Comparison of ENCODE assay signal across 9 cellular contexts in the genomic region with DNA sequence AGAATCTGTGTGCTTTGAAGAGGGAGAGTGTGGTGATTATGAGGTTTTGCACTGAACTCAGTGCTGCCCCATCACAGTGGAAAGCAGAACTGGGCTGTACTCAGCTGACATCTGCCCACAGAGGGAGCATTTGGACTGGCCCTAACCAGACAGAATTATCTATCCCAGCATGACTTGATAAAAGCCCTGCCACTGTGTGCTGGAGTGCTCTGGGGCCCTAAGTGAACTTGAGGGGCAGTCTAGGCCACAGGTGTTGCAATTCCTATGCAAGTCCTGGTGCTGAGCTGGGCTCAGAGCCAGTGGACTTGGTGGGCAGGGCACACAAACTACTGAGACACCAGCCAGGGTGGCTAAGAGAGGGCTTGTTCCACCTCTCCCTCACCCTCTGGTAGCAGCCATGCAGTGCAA.
DNase-seq lines count a peak whose midpoint lies in the region; ATAC-seq and TF ChIP-seq lines count a peak whose summit lies in the region.
"Had no signal": no experiment of that assay in that cellular context is flagged by ENCODE, and none has a peak within 500 bp of the region (broad histone marks: within the 10 kb centered on the region; RNA-seq: fewer than 3 reads in every experiment).

No MANE protein-coding gene starts in this region.

- no peaks in the 10 kb centered on the region for H4K20me1 ChIP-seq in HCT116 (ENCODE audit: insufficient read depth)

- no peak overlapping the region for H3K27ac ChIP-seq in HCT116 (ENCODE audit: low read depth, low read length)
- no peak overlapping the region for H3K27ac ChIP-seq in naive thymus-derived CD4-positive, alpha-beta T cell (ENCODE audit: low read depth, low read length)

- H3K27me3 Mint-ChIP-seq in naive thymus-derived CD4-positive, alpha-beta T cell: peaks cover 11 to 27% (median 22%) of the 10 kb centered on the region in 5 donors
- H3K27me3 Mint-ChIP-seq in activated naive CD8-positive, alpha-beta T cell treated with anti-CD3 and anti-CD28 coated beads for 36 hours: peaks cover 21% of the 10 kb centered on the region

- H3K9ac ChIP-seq in HCT116 (ENCODE audit: low read length): no peak overlapping the region

- H3K27me3 ChIP-seq in HCT116 (ENCODE audit: insufficient read depth, low read length): peaks cover 9% of the 10 kb centered on the region
- H3K27me3 ChIP-seq in naive thymus-derived CD4-positive, alpha-beta T cell (ENCODE audit: control insufficient read depth in 2 of 2, insufficient read depth in 2 of 2, low read length in 2 of 2): no peaks in the 10 kb centered on the region

- no peaks in the 10 kb centered on the region for H3K4me1 Mint-ChIP-seq in naive thymus-derived CD4-positive, alpha-beta T cell
- no peaks in the 10 kb centered on the region for H3K4me1 Mint-ChIP-seq in activated naive CD8-positive, alpha-beta T cell treated with anti-CD3 and anti-CD28 coated beads for 36 hours

- peaks cover 0 to 29% (median 14%) of the 10 kb centered on the region in 11 donors for H3K9me3 Mint-ChIP-seq in naive thymus-derived CD4-positive, alpha-beta T cell
- peaks cover 13% of the 10 kb centered on the region for H3K9me3 Mint-ChIP-seq in activated naive CD8-positive, alpha-beta T cell treated with anti-CD3 and anti-CD28 coated beads for 36 hours

- H2AFZ ChIP-seq in HCT116 (ENCODE audit: low read depth, low read length, poor library complexity, severe bottlenecking): no peak overlapping the region

- RAD21 ChIA-PET in HCT116 (lab: Charles Lee; ENCODE audit: low non-redundant PET in 1 of 2, low total read pairs in 2 of 2, uncharacterized antibody in 2 of 2, unreplicated experiment in 2 of 2): no interaction called here

- no peaks in the 10 kb centered on the region for H3K9me3 ChIP-seq in HCT116 (ENCODE audit: control insufficient read depth in 1 of 2, insufficient read depth in 1 of 2, low read depth in 1 of 2, low read length in 2 of 2)
- no peaks in the 10 kb centered on the region for H3K9me3 ChIP-seq in naive thymus-derived CD4-positive, alpha-beta T cell (ENCODE audit: control insufficient read depth in 2 of 3, low read length in 3 of 3)

- peak; percentile 23; the same call in 1 of the 2 replicates for TF ChIP-seq RAD21 in HCT116 (IDR thresholded peaks at IDR 0.05; ENCODE audit: low read depth)

- no peaks in the 10 kb centered on the region for H3K79me2 ChIP-seq in HCT116 (ENCODE audit: insufficient read depth, low read length)

- 0 out of 6 replicates have a peak, but pooled peaks of 1 of the 3 experiments have one; percentile 4 for TF ChIP-seq CTCF in HCT116 (IDR thresholded peaks at IDR 0.05 in 2 of 3, conservative IDR thresholded peaks at IDR 0.05 in 1 of 3; ENCODE audit: borderline replicate concordance in 1 of 3, insufficient read depth in 1 of 3, low read depth in 2 of 3, low read length in 2 of 3)

- no peaks in the 10 kb centered on the region for H3K9me2 ChIP-seq in HCT116 (ENCODE audit: insufficient read depth)

- DNase-seq in HCT116 (ENCODE audit: low read depth, low spot score) (no peak), NOMO-1 treated with dmso at 0.1 percent for 144 hours (lab: John Stamatoyannopoulos, UW; ENCODE audit: unreplicated experiment) (peak; percentile 69), erythroblast (lab: John Stamatoyannopoulos, UW) (peak; percentile 7 to 40), G401 (ENCODE audit: low spot score) (no peak)
- no peak for DNase-seq in naive thymus-derived CD4-positive, alpha-beta T cell
- no peak for DNase-seq in activated naive CD8-positive, alpha-beta T cell treated with anti-CD3 and anti-CD28 coated beads for 36 hours
- DNase-seq: NCI-H146 had no signal

- POLR2A ChIA-PET in HCT116 (lab: Charles Lee): no interaction called here
- POLR2A ChIA-PET in naive thymus-derived CD4-positive, alpha-beta T cell (lab: Charles Lee): no interaction called here

- H3K36me3 ChIP-seq in HCT116 (ENCODE audit: control insufficient read depth in 1 of 2, insufficient read depth in 2 of 2, low read length in 2 of 2): no peaks in the 10 kb centered on the region
- no peaks in the 10 kb centered on the region for H3K36me3 ChIP-seq in naive thymus-derived CD4-positive, alpha-beta T cell (ENCODE audit: control insufficient read depth in 2 of 3, insufficient read depth in 3 of 3, low read length in 3 of 3)

- CTCF ChIA-PET in HCT116 (lab: Charles Lee): no interaction called here
- CTCF ChIA-PET in naive thymus-derived CD4-positive, alpha-beta T cell (lab: Charles Lee): no interaction called here

- no peaks in the 10 kb centered on the region for H3K4me1 ChIP-seq in HCT116 (ENCODE audit: control insufficient read depth in 1 of 2, insufficient read depth in 2 of 2, low read length in 2 of 2)
- H3K4me1 ChIP-seq in naive thymus-derived CD4-positive, alpha-beta T cell (ENCODE audit: control insufficient read depth in 2 of 2, insufficient read depth in 2 of 2, low read length in 2 of 2): no peaks in the 10 kb centered on the region

- in situ Hi-C loops in G401 (cut with HindIII; ENCODE audit: low sequenced_read_pairs): no loop called here

- ATAC-seq in HCT116: peak; percentile 52; the same call in 1 of the 2 replicates
- ATAC-seq in naive thymus-derived CD4-positive, alpha-beta T cell: peak; percentile 83
- ATAC-seq in GM18511 (IDR thresholded peaks at IDR 0.05; ENCODE audit: unreplicated experiment): no peak
- no peak for ATAC-seq in HG02623 (IDR thresholded peaks at IDR 0.05; ENCODE audit: unreplicated experiment)

- H3K4me3 Mint-ChIP-seq in naive thymus-derived CD4-positive, alpha-beta T cell: no peak overlapping the region
- H3K4me3 Mint-ChIP-seq in activated naive CD8-positive, alpha-beta T cell treated with anti-CD3 and anti-CD28 coated beads for 36 hours: no peak overlapping the region

- no peak overlapping the region for H3K4me3 ChIP-seq in HCT116 (replicated peaks in 1 of 2; ENCODE audit: low read depth in 1 of 2, low read length in 2 of 2)
- H3K4me3 ChIP-seq in naive thymus-derived CD4-positive, alpha-beta T cell (ENCODE audit: low read length): no peak overlapping the region

- H3K27ac Mint-ChIP-seq in naive thymus-derived CD4-positive, alpha-beta T cell: no peak overlapping the region
- no peak overlapping the region for H3K27ac Mint-ChIP-seq in activated naive CD8-positive, alpha-beta T cell treated with anti-CD3 and anti-CD28 coated beads for 36 hours

- intact Hi-C loops in HCT116 (cut with micrococcal nuclease): no loop called here
- intact Hi-C loops in naive thymus-derived CD4-positive, alpha-beta T cell (cut with micrococcal nuclease): no loop called here

- TF ChIP-seq POLR2A in HCT116 (IDR thresholded peaks at IDR 0.05; ENCODE audit: borderline replicate concordance, extremely low read depth, insufficient read depth, insufficient read length) (no peak), erythroblast (IDR thresholded peaks at IDR 0.05; ENCODE audit: low read length) (no peak)

- BruUV-seq in HCT116 (replicated peaks; lab: Mats Ljungman, UMichigan): no TSS peak

- peaks cover 0 to 5% (median 0%) of the 10 kb centered on the region in 5 donors for H3K36me3 Mint-ChIP-seq in naive thymus-derived CD4-positive, alpha-beta T cell
- H3K36me3 Mint-ChIP-seq in activated naive CD8-positive, alpha-beta T cell treated with anti-CD3 and anti-CD28 coated beads for 36 hours: peaks cover 3% of the 10 kb centered on the region

- no peak overlapping the region for H3K4me2 ChIP-seq in HCT116 (ENCODE audit: low read length)

TF ChIP-seq in HCT116, 20 proteins besides CTCF, POLR2A, EP300 and RAD21:
- TF ChIP-seq ELF1 (IDR thresholded peaks at IDR 0.05; ENCODE audit: borderline replicate concordance, low read depth) (no peak), EZH2phosphoT487 (IDR thresholded peaks at IDR 0.05; ENCODE audit: borderline replicate concordance) (no peak), SRF (IDR thresholded peaks at IDR 0.05; ENCODE audit: low read depth) (no peak), CBX3 (IDR thresholded peaks at IDR 0.05; ENCODE audit: low read depth) (no peak), EGR1 (IDR thresholded peaks at IDR 0.05; ENCODE audit: low read depth) (no peak), EZH2 (IDR thresholded peaks at IDR 0.05) (no peak)
- TF ChIP-seq, protein P1, sequence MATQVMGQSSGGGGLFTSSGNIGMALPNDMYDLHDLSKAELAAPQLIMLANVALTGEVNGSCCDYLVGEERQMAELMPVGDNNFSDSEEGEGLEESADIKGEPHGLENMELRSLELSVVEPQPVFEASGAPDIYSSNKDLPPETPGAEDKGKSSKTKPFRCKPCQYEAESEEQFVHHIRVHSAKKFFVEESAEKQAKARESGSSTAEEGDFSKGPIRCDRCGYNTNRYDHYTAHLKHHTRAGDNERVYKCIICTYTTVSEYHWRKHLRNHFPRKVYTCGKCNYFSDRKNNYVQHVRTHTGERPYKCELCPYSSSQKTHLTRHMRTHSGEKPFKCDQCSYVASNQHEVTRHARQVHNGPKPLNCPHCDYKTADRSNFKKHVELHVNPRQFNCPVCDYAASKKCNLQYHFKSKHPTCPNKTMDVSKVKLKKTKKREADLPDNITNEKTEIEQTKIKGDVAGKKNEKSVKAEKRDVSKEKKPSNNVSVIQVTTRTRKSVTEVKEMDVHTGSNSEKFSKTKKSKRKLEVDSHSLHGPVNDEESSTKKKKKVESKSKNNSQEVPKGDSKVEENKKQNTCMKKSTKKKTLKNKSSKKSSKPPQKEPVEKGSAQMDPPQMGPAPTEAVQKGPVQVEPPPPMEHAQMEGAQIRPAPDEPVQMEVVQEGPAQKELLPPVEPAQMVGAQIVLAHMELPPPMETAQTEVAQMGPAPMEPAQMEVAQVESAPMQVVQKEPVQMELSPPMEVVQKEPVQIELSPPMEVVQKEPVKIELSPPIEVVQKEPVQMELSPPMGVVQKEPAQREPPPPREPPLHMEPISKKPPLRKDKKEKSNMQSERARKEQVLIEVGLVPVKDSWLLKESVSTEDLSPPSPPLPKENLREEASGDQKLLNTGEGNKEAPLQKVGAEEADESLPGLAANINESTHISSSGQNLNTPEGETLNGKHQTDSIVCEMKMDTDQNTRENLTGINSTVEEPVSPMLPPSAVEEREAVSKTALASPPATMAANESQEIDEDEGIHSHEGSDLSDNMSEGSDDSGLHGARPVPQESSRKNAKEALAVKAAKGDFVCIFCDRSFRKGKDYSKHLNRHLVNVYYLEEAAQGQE (IDR thresholded peaks at IDR 0.05; ENCODE audit: low read depth): no peak
TF ChIP-seq in HCT116: peak in this region for 0.

Comparison
In these comparisons a context has a peak if more than half of its experiments do, and no peak if none do; other contexts are left out.
1. ATAC-seq: peak in HCT116 (single experiment) and naive thymus-derived CD4-positive, alpha-beta T cell (single experiment); none in GM18511 (single experiment) and HG02623 (single experiment).
2. DNase-seq: peak in NOMO-1 treated with dmso at 0.1 percent for 144 hours (single experiment) and erythroblast (2 of 2); none in HCT116 (single experiment), naive thymus-derived CD4-positive, alpha-beta T cell (0 of 9), G401 (single experiment) and activated naive CD8-positive, alpha-beta T cell treated with anti-CD3 and anti-CD28 coated beads for 36 hours (single experiment).